In the genomic region with DNA sequence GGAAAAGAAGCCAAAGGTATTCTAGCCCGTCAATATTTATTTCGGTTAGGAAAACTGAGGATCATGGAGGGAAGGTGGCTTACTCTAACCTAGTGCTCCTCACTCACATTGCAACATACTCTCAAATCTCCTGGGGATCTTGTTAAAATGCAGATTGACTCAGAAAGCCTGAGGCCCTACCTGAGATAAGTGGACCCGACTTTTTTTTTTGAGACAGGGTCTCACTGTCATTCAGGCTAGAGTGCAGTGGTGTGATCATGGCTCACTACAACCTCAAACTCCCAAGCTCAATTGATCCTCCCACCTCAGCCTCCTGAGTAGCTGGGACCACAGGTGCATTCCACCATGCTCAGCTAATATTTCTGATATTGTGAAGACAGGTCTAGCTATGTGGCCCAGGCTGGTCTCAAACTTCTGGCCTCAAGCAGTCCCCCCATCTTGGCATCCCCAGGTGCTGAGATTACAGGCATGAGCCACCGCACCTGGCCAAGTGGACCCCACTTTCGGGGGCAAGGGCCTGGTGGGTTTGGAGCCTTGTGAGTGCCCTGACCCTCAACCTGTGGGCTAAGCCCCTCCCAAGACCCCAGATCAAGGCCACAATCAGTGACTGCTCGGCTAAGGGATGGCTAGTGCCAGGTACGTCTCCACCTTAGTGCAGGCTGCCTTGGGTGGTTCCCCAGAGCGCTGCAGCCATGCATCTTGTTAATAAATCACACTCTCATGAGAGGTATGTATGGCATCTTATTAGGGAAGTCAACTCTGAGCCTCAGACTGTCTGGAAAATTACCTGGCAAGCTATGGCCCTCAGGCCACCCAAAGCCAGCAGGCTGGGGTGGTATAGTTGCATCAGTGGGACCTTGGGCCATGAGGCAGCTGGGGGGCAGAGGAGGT, we compare ENCODE assay signal across 1 cellular context.
TF ChIP-seq lines count a peak whose summit lies in the region.

No MANE protein-coding gene starts in this region.

TF ChIP-seq in SK-N-SH treated with all-trans-retinoic acid at 6 μM for 48 hours, 23 proteins besides CTCF, POLR2A, EP300 and RAD21 (continued from another document):
- no peak for TF ChIP-seq TCF4 (CRISPR knock-in tag; IDR thresholded peaks at IDR 0.05; ENCODE audit: borderline replicate concordance)
- TF ChIP-seq CSDC2 (CRISPR knock-in tag; IDR thresholded peaks at IDR 0.05): no peak
- no peak for TF ChIP-seq ZNF565 (CRISPR knock-in tag; conservative IDR thresholded peaks at IDR 0.05; ENCODE audit: low read depth)
- TF ChIP-seq ZC3H10 (CRISPR knock-in tag; IDR thresholded peaks at IDR 0.05): no peak
- TF ChIP-seq ZFP3 (CRISPR knock-in tag; IDR thresholded peaks at IDR 0.05): no peak
- TF ChIP-seq, protein P1, sequence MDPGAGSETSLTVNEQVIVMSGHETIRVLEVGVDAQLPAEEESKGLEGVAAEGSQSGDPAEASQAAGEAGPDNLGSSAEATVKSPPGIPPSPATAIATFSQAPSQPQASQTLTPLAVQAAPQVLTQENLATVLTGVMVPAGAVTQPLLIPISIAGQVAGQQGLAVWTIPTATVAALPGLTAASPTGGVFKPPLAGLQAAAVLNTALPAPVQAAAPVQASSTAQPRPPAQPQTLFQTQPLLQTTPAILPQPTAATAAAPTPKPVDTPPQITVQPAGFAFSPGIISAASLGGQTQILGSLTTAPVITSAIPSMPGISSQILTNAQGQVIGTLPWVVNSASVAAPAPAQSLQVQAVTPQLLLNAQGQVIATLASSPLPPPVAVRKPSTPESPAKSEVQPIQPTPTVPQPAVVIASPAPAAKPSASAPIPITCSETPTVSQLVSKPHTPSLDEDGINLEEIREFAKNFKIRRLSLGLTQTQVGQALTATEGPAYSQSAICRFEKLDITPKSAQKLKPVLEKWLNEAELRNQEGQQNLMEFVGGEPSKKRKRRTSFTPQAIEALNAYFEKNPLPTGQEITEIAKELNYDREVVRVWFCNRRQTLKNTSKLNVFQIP (CRISPR knock-in tag; IDR thresholded peaks at IDR 0.05; ENCODE audit: borderline replicate concordance, low read depth): no peak
- no peak for TF ChIP-seq ESRRG (CRISPR knock-in tag; IDR thresholded peaks at IDR 0.05)
- no peak for TF ChIP-seq ARNTL (CRISPR knock-in tag; IDR thresholded peaks at IDR 0.05; ENCODE audit: borderline replicate concordance, low read depth)
- no peak for TF ChIP-seq ZFP30 (CRISPR knock-in tag; IDR thresholded peaks at IDR 0.05)
- no peak for TF ChIP-seq ISL1 (CRISPR knock-in tag; IDR thresholded peaks at IDR 0.05)
- TF ChIP-seq, protein P2, sequence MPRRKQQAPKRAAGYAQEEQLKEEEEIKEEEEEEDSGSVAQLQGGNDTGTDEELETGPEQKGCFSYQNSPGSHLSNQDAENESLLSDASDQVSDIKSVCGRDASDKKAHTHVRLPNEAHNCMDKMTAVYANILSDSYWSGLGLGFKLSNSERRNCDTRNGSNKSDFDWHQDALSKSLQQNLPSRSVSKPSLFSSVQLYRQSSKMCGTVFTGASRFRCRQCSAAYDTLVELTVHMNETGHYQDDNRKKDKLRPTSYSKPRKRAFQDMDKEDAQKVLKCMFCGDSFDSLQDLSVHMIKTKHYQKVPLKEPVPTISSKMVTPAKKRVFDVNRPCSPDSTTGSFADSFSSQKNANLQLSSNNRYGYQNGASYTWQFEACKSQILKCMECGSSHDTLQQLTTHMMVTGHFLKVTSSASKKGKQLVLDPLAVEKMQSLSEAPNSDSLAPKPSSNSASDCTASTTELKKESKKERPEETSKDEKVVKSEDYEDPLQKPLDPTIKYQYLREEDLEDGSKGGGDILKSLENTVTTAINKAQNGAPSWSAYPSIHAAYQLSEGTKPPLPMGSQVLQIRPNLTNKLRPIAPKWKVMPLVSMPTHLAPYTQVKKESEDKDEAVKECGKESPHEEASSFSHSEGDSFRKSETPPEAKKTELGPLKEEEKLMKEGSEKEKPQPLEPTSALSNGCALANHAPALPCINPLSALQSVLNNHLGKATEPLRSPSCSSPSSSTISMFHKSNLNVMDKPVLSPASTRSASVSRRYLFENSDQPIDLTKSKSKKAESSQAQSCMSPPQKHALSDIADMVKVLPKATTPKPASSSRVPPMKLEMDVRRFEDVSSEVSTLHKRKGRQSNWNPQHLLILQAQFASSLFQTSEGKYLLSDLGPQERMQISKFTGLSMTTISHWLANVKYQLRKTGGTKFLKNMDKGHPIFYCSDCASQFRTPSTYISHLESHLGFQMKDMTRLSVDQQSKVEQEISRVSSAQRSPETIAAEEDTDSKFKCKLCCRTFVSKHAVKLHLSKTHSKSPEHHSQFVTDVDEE (CRISPR knock-in tag; IDR thresholded peaks at IDR 0.05): no peak
- TF ChIP-seq SNAI2 (CRISPR knock-in tag; IDR thresholded peaks at IDR 0.05): no peak
- no peak for TF ChIP-seq OSR1 (CRISPR knock-in tag; IDR thresholded peaks at IDR 0.05)
